Comparison of ENCODE assay signal across 10 cellular contexts in the genomic region with DNA sequence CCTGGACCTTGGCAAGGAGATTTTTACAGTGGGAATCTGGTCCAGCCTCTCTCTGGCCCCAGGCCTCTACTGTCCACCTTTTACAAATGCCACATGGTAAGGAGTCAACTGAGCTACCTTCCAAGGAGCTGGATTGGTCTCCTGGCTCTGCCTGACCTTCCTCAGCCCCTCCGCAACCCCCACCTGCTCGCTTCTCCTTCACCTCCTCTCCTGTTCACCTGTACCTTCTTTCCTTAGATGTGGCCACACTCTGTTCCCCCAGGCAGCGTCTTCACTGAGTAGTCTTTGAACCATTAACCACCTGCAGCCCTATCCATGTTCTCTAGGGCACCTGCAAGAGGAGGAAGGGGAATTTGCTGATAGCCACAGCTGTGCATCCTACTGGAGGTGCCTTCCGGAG. TPM values are rescaled to one million over a fixed set of nuclear protein-coding genes. Genes with fewer than 3 reads are reported as not detected.
DNase-seq lines count a peak whose midpoint lies in the region; ATAC-seq and TF ChIP-seq lines count a peak whose summit lies in the region.
"Had no signal": no experiment of that assay in that cellular context is flagged by ENCODE, and none has a peak within 500 bp of the region (broad histone marks: within the 10 kb centered on the region; RNA-seq: fewer than 3 reads in every experiment).

No MANE protein-coding gene starts in this region.

- H3K4me3 ChIP-seq in lower lobe of right lung (no peak overlapping the region), suprapubic skin (no peak overlapping the region)
- H3K4me3 ChIP-seq: SJCRH30 had no signal

- DNase-seq in activated T-cell treated with anti-CD3 and anti-CD28 coated beads, Interleukin-2, amount 50 U/mL, for 4 hours, result no peak
- DNase-seq in activated T-cell treated with anti-CD3 and anti-CD28 coated beads for 4 hours (no peak), lower lobe of right lung (no peak), suprapubic skin (ENCODE audit: low spot score in 2 of 2) (no peak), NCI-H2029 (lab: John Stamatoyannopoulos, UW) (no peak), dermis blood vessel endothelial cell (no peak), NCI-H1417 (lab: John Stamatoyannopoulos, UW) (no peak)
- DNase-seq in activated naive CD8-positive, alpha-beta T cell treated with anti-CD3 and anti-CD28 coated beads for 36 hours, result no peak
- DNase-seq: NCI-H2107 had no signal

- H3K27ac ChIP-seq in lower lobe of right lung, result peak overlapping the region; percentile 27
- peak overlapping the region; percentile 14 for H3K27ac ChIP-seq in suprapubic skin

- H3K27ac Mint-ChIP-seq in activated naive CD8-positive, alpha-beta T cell treated with anti-CD3 and anti-CD28 coated beads for 36 hours, result peak overlapping the region; percentile 99

- peak overlapping the region; percentile 91 for H3K4me3 Mint-ChIP-seq in activated T-cell treated with anti-CD3 and anti-CD28 coated beads, Interleukin-2, amount 50 U/mL, for 4 hours
- H3K4me3 Mint-ChIP-seq in activated naive CD8-positive, alpha-beta T cell treated with anti-CD3 and anti-CD28 coated beads for 36 hours, result peak overlapping the region; percentile 93

- peaks cover 78% of the 10 kb centered on the region for H3K4me1 Mint-ChIP-seq in activated T-cell treated with anti-CD3 and anti-CD28 coated beads, Interleukin-2, amount 50 U/mL, for 4 hours (ENCODE audit: low read depth)
- H3K4me1 Mint-ChIP-seq in activated naive CD8-positive, alpha-beta T cell treated with anti-CD3 and anti-CD28 coated beads for 36 hours, result peaks cover 59% of the 10 kb centered on the region

- peaks cover 6% of the 10 kb centered on the region for H3K36me3 Mint-ChIP-seq in activated T-cell treated with anti-CD3 and anti-CD28 coated beads, Interleukin-2, amount 50 U/mL, for 4 hours (ENCODE audit: insufficient read depth)
- peaks cover 29% of the 10 kb centered on the region for H3K36me3 Mint-ChIP-seq in activated naive CD8-positive, alpha-beta T cell treated with anti-CD3 and anti-CD28 coated beads for 36 hours

- 92% methylated on average over 4 of the region's 4 CpGs for WGBS in suprapubic skin

- H3K9me3 ChIP-seq in lower lobe of right lung (no peaks in the 10 kb centered on the region), suprapubic skin (no peaks in the 10 kb centered on the region)
- H3K9me3 ChIP-seq: SJCRH30 had no signal

- intact Hi-C loops in lower lobe of right lung (cut with DNase I), result loop anchor here (10.0 kb wide), 1 partner anchor 46 kb away; no protein-coding TSS in a partner anchor

- TF ChIP-seq POLR2A in suprapubic skin (IDR thresholded peaks at IDR 0.05), result no peak

- H3K4me1 ChIP-seq in lower lobe of right lung (peaks cover 38% of the 10 kb centered on the region), suprapubic skin (peaks cover 24% of the 10 kb centered on the region)

- H3K9me3 Mint-ChIP-seq in activated T-cell treated with anti-CD3 and anti-CD28 coated beads, Interleukin-2, amount 50 U/mL, for 4 hours, result no peaks in the 10 kb centered on the region
- peaks cover 3% of the 10 kb centered on the region for H3K9me3 Mint-ChIP-seq in activated naive CD8-positive, alpha-beta T cell treated with anti-CD3 and anti-CD28 coated beads for 36 hours

- ATAC-seq in activated T-cell treated with anti-CD3 and anti-CD28 coated beads, Interleukin-2, amount 50 U/mL, for 4 hours, result no peak
- peak in 1 of 2 donors; percentile 6 for ATAC-seq in lower lobe of right lung

- H3K27me3 ChIP-seq in lower lobe of right lung (ENCODE audit: low read depth), result no peaks in the 10 kb centered on the region
- no peaks in the 10 kb centered on the region for H3K27me3 ChIP-seq in suprapubic skin
- H3K27me3 ChIP-seq: SJCRH30 had no signal

- H3K36me3 ChIP-seq in lower lobe of right lung (no peaks in the 10 kb centered on the region), suprapubic skin (no peaks in the 10 kb centered on the region)
- H3K36me3 ChIP-seq: SJCRH30 had no signal

- no peaks in the 10 kb centered on the region for H3K27me3 Mint-ChIP-seq in activated T-cell treated with anti-CD3 and anti-CD28 coated beads, Interleukin-2, amount 50 U/mL, for 4 hours (ENCODE audit: low read depth)
- no peaks in the 10 kb centered on the region for H3K27me3 Mint-ChIP-seq in activated naive CD8-positive, alpha-beta T cell treated with anti-CD3 and anti-CD28 coated beads for 36 hours

- no peak for TF ChIP-seq EP300 in suprapubic skin (IDR thresholded peaks at IDR 0.05)

- no peak for TF ChIP-seq CTCF in lower lobe of right lung (IDR thresholded peaks at IDR 0.05)
- TF ChIP-seq CTCF in suprapubic skin (IDR thresholded peaks at IDR 0.05), result no peak

RNA-seq across cellular contexts. Expression of gene DDR1, which starts 55.3 kb away (rescaled TPM):
- 10 to 100 TPM; 13.9 to 23.1 (median 14.2) TPM for total RNA-seq in activated T-cell treated with anti-CD3 and anti-CD28 coated beads, Interleukin-2, amount 50 U/mL, for 4 hours
- 10 to 100 TPM; 12.0 to 13.7 TPM for total RNA-seq in activated naive CD8-positive, alpha-beta T cell treated with anti-CD3 and anti-CD28 coated beads for 36 hours
- total RNA-seq in lower lobe of right lung, result 80.9 TPM
- 100 to 1,000 TPM; 161 to 210 (median 188) TPM for total RNA-seq in suprapubic skin
- total RNA-seq in dermis blood vessel endothelial cell, result 8.5 and 9.1 TPM in 2 replicates
